ENCODE assay signal across 1 cellular context in genomic region chr1:28505406-28506187, GRCh38.
TF ChIP-seq lines count a peak whose summit lies in the region.

Gene RCC1, plus strand, starts transcription at chr1:28506043. Its CDS starts 23,824 bp downstream, at chr1:28529867.

TF ChIP-seq in K562, 482 proteins besides CTCF, POLR2A, EP300 and RAD21 (continued from another document and continues in another):
- no peak for TF ChIP-seq SAFB2 (IDR thresholded peaks at IDR 0.05; ENCODE audit: borderline replicate concordance, low read depth, low read length, severe bottlenecking)
- TF ChIP-seq CBFA2T2 (conservative IDR thresholded peaks at IDR 0.05) = no peak
- TF ChIP-seq RNF219 (CRISPR knock-in tag; IDR thresholded peaks at IDR 0.05) = peak; percentile 12; the same call in 1 of the 2 replicates
- no peak; a peak in 1 of 4 replicates for TF ChIP-seq FOXA3 (CRISPR knock-in tag; conservative IDR thresholded peaks at IDR 0.05 in 1 of 2, IDR thresholded peaks at IDR 0.05 in 1 of 2)
- no peak for TF ChIP-seq HMG20A (CRISPR knock-in tag; conservative IDR thresholded peaks at IDR 0.05)
- peak; percentile 75 to 76; a peak in 3 of 4 replicates for TF ChIP-seq TBL1XR1 (IDR thresholded peaks at IDR 0.05; ENCODE audit: low read length in 2 of 2)
- TF ChIP-seq, protein P1, sequence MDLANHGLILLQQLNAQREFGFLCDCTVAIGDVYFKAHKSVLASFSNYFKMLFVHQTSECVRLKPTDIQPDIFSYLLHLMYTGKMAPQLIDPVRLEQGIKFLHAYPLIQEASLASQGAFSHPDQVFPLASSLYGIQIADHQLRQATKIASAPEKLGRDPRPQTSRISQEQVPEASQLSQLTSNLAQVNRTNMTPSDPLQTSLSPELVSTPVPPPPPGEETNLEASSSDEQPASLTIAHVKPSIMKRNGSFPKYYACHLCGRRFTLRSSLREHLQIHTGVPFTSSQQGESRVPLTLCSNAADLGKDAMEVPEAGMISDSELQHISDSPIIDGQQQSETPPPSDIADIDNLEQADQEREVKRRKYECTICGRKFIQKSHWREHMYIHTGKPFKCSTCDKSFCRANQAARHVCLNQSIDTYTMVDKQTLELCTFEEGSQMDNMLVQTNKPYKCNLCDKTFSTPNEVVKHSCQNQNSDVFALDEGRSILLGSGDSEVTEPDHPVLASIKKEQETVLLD (IDR thresholded peaks at IDR 0.05) = peak; percentile 99
- TF ChIP-seq SMARCE1 (IDR thresholded peaks at IDR 0.05) = no peak; the same call in none of the 2 replicates
- 0 out of 2 replicates have a peak, but pooled peaks have one; percentile 57 for TF ChIP-seq IFI16 (CRISPR knock-in tag; IDR thresholded peaks at IDR 0.05)
- 0 out of 2 replicates have a peak, but pooled peaks have one; percentile 54 for TF ChIP-seq ZNF445 (CRISPR knock-in tag; IDR thresholded peaks at IDR 0.05; ENCODE audit: low read depth)
- 0 out of 2 replicates have a peak, but pooled peaks have one; percentile 22 for TF ChIP-seq ZBTB12 (CRISPR knock-in tag; IDR thresholded peaks at IDR 0.05)
- peak in 2 of 3 experiments; percentile 25 to 81 for TF ChIP-seq YY1 (IDR thresholded peaks at IDR 0.05; ENCODE audit: borderline replicate concordance in 1 of 3, control insufficient read depth in 1 of 3, extremely low read depth in 1 of 3, insufficient read depth in 3 of 3, insufficient read length in 1 of 3, insufficient replicate concordance in 2 of 3, low read depth in 1 of 3, low read length in 2 of 3)
- no peak for TF ChIP-seq CCNT2 (IDR thresholded peaks at IDR 0.05; ENCODE audit: borderline replicate concordance, extremely low read depth, insufficient read length, low read depth, low read length)
- no peak for TF ChIP-seq SMARCA5 (IDR thresholded peaks at IDR 0.05)
- no peak for TF ChIP-seq TCFL5 (CRISPR knock-in tag; conservative IDR thresholded peaks at IDR 0.05)
- no peak for TF ChIP-seq ZNF561 (CRISPR knock-in tag; conservative IDR thresholded peaks at IDR 0.05)
- TF ChIP-seq HDGF (IDR thresholded peaks at IDR 0.05) = 0 out of 2 replicates have a peak, but pooled peaks have one; percentile 39
- peak; percentile 45; the same call in 1 of the 2 replicates for TF ChIP-seq ZNF24 (IDR thresholded peaks at IDR 0.05)
- TF ChIP-seq STAG1 (CRISPR knock-in tag; IDR thresholded peaks at IDR 0.05; ENCODE audit: borderline replicate concordance) = no peak
- no peak for TF ChIP-seq DDX20 (tag; IDR thresholded peaks at IDR 0.05; ENCODE audit: low read depth)
- no peak for TF ChIP-seq ZNF830 (CRISPR knock-in tag; IDR thresholded peaks at IDR 0.05)
- no peak for TF ChIP-seq KDM2B (CRISPR knock-in tag; IDR thresholded peaks at IDR 0.05)
- TF ChIP-seq POLR2AphosphoS5 (IDR thresholded peaks at IDR 0.05; ENCODE audit: control insufficient read depth, insufficient read depth, low read depth, low read length) = peak; percentile 100
- peak; percentile 93 for TF ChIP-seq MBD2 (IDR thresholded peaks at IDR 0.05; ENCODE audit: borderline replicate concordance, low read depth)
- no peak for TF ChIP-seq MAFK (IDR thresholded peaks at IDR 0.05; ENCODE audit: low read length)
- 0 out of 2 replicates have a peak, but pooled peaks have one; percentile 41 for TF ChIP-seq ZNF263 (CRISPR knock-in tag; IDR thresholded peaks at IDR 0.05; ENCODE audit: borderline replicate concordance)
- no peak for TF ChIP-seq ZNF23 (CRISPR knock-in tag; IDR thresholded peaks at IDR 0.05)
- TF ChIP-seq TRIM24 (IDR thresholded peaks at IDR 0.05) = no peak
- TF ChIP-seq NFE2L1 (tag; IDR thresholded peaks at IDR 0.05; ENCODE audit: borderline replicate concordance, low read depth) = no peak
- TF ChIP-seq SPI1 (IDR thresholded peaks at IDR 0.05; ENCODE audit: borderline replicate concordance, low read depth, low read length) = no peak; the same call in 1 of the 2 replicates
- no peak for TF ChIP-seq ZNF785 (CRISPR knock-in tag; IDR thresholded peaks at IDR 0.05)
- TF ChIP-seq CBFB (CRISPR knock-in tag; IDR thresholded peaks at IDR 0.05) = 0 out of 2 replicates have a peak, but pooled peaks have one; percentile 34
- TF ChIP-seq, protein P2, sequence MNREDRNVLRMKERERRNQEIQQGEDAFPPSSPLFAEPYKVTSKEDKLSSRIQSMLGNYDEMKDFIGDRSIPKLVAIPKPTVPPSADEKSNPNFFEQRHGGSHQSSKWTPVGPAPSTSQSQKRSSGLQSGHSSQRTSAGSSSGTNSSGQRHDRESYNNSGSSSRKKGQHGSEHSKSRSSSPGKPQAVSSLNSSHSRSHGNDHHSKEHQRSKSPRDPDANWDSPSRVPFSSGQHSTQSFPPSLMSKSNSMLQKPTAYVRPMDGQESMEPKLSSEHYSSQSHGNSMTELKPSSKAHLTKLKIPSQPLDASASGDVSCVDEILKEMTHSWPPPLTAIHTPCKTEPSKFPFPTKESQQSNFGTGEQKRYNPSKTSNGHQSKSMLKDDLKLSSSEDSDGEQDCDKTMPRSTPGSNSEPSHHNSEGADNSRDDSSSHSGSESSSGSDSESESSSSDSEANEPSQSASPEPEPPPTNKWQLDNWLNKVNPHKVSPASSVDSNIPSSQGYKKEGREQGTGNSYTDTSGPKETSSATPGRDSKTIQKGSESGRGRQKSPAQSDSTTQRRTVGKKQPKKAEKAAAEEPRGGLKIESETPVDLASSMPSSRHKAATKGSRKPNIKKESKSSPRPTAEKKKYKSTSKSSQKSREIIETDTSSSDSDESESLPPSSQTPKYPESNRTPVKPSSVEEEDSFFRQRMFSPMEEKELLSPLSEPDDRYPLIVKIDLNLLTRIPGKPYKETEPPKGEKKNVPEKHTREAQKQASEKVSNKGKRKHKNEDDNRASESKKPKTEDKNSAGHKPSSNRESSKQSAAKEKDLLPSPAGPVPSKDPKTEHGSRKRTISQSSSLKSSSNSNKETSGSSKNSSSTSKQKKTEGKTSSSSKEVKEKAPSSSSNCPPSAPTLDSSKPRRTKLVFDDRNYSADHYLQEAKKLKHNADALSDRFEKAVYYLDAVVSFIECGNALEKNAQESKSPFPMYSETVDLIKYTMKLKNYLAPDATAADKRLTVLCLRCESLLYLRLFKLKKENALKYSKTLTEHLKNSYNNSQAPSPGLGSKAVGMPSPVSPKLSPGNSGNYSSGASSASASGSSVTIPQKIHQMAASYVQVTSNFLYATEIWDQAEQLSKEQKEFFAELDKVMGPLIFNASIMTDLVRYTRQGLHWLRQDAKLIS (CRISPR knock-in tag; IDR thresholded peaks at IDR 0.05) = peak; percentile 99
- TF ChIP-seq, protein P3, sequence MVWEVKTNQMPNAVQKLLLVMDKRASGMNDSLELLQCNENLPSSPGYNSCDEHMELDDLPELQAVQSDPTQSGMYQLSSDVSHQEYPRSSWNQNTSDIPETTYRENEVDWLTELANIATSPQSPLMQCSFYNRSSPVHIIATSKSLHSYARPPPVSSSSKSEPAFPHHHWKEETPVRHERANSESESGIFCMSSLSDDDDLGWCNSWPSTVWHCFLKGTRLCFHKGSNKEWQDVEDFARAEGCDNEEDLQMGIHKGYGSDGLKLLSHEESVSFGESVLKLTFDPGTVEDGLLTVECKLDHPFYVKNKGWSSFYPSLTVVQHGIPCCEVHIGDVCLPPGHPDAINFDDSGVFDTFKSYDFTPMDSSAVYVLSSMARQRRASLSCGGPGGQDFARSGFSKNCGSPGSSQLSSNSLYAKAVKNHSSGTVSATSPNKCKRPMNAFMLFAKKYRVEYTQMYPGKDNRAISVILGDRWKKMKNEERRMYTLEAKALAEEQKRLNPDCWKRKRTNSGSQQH (CRISPR knock-in tag; IDR thresholded peaks at IDR 0.05) = no peak
- no peak for TF ChIP-seq PURB (CRISPR knock-in tag; IDR thresholded peaks at IDR 0.05; ENCODE audit: low read depth)
- TF ChIP-seq ZNF124 (CRISPR knock-in tag; IDR thresholded peaks at IDR 0.05) = no peak
- no peak for TF ChIP-seq SRSF3 (IDR thresholded peaks at IDR 0.05; ENCODE audit: insufficient read depth, low read length)
- TF ChIP-seq POLR2G (IDR thresholded peaks at IDR 0.05; ENCODE audit: low read depth, low read length) = peak; percentile 77
- TF ChIP-seq ZBED1 (IDR thresholded peaks at IDR 0.05) = peak; percentile 97
- TF ChIP-seq, protein P4, sequence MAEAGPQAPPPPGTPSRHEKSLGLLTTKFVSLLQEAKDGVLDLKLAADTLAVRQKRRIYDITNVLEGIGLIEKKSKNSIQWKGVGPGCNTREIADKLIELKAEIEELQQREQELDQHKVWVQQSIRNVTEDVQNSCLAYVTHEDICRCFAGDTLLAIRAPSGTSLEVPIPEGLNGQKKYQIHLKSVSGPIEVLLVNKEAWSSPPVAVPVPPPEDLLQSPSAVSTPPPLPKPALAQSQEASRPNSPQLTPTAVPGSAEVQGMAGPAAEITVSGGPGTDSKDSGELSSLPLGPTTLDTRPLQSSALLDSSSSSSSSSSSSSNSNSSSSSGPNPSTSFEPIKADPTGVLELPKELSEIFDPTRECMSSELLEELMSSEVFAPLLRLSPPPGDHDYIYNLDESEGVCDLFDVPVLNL (CRISPR knock-in tag; IDR thresholded peaks at IDR 0.05; ENCODE audit: low read depth) = no peak
- TF ChIP-seq ZNF764 (CRISPR knock-in tag; IDR thresholded peaks at IDR 0.05; ENCODE audit: low read depth) = peak; percentile 77
- TF ChIP-seq, protein P5, sequence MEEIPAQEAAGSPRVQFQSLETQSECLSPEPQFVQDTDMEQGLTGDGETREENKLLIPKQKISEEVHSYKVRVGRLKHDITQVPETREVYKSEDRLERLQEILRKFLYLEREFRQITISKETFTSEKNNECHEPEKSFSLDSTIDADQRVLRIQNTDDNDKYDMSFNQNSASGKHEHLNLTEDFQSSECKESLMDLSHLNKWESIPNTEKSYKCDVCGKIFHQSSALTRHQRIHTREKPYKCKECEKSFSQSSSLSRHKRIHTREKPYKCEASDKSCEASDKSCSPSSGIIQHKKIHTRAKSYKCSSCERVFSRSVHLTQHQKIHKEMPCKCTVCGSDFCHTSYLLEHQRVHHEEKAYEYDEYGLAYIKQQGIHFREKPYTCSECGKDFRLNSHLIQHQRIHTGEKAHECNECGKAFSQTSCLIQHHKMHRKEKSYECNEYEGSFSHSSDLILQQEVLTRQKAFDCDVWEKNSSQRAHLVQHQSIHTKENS (CRISPR knock-in tag; IDR thresholded peaks at IDR 0.05) = no peak
- no peak; the same call in 1 of the 2 replicates for TF ChIP-seq ZBTB1 (CRISPR knock-in tag; IDR thresholded peaks at IDR 0.05; ENCODE audit: borderline replicate concordance, low read depth)
- TF ChIP-seq LARP7 (IDR thresholded peaks at IDR 0.05) = peak; percentile 82; the same call in 1 of the 2 replicates
- 0 out of 2 replicates have a peak, but pooled peaks have one; percentile 10 for TF ChIP-seq ARID1B (IDR thresholded peaks at IDR 0.05)
- no peak for TF ChIP-seq NR1H2 (CRISPR knock-in tag; IDR thresholded peaks at IDR 0.05)
- peak; percentile 42; the same call in 1 of the 2 replicates for TF ChIP-seq TCF3 (CRISPR knock-in tag; IDR thresholded peaks at IDR 0.05)
- 0 out of 2 replicates have a peak, but pooled peaks have one; percentile 20 for TF ChIP-seq ZNF12 (CRISPR knock-in tag; IDR thresholded peaks at IDR 0.05)
- no peak for TF ChIP-seq RBM17 (IDR thresholded peaks at IDR 0.05; ENCODE audit: borderline replicate concordance, low read depth, low read length)
- no peak for TF ChIP-seq BHLHE40 (IDR thresholded peaks at IDR 0.05; ENCODE audit: low read length)
- TF ChIP-seq NCOA6 (IDR thresholded peaks at IDR 0.05) = no peak
